ENCODE assay signal across 22 cellular contexts in genomic region chr4:3646280-3646679, GRCh38.
"Had no signal": no experiment of that assay in that cellular context is flagged by ENCODE, and none has a peak within 500 bp of the region (broad histone marks: within the 10 kb centered on the region; RNA-seq: fewer than 3 reads in every experiment).

No MANE protein-coding gene starts in this region.

- H2AFZ ChIP-seq: neural progenitor cell, parathyroid adenoma had no signal

- H3K4me3 Mint-ChIP-seq: naive B cell; natural killer cell treated with Interleukin-12 subunit alpha and Interleukin-12 subunit beta and Interleukin-15 and Interleukin-18, amount 100 ng/mL, for 72 hours; neural progenitor cell; stimulated activated naive CD8-positive, alpha-beta T cell treated with anti-CD3 and anti-CD28 coated beads, Interleukin-15, amount 100 ng/mL, for 72 hours had no signal

- H3K27ac Mint-ChIP-seq: naive B cell; natural killer cell treated with Interleukin-12 subunit alpha and Interleukin-12 subunit beta and Interleukin-15 and Interleukin-18, amount 100 ng/mL, for 72 hours; neural progenitor cell; progenitor cell of endocrine pancreas; stimulated activated naive CD8-positive, alpha-beta T cell treated with anti-CD3 and anti-CD28 coated beads, Interleukin-15, amount 100 ng/mL, for 72 hours had no signal

- H3K4me3 ChIP-seq: dorsolateral prefrontal cortex, lower lobe of right lung, neural progenitor cell, right lobe of liver, smooth muscle cell, suprapubic skin had no signal

- H3K27ac ChIP-seq: dorsolateral prefrontal cortex, lower lobe of right lung, neural progenitor cell, parathyroid adenoma, right lobe of liver had no signal

- H3K9me3 ChIP-seq: lower lobe of right lung, right lobe of liver, suprapubic skin had no signal

- DNase-seq: cerebellar nuclear complex; cortex of kidney; dorsolateral prefrontal cortex; effector CD4-positive, alpha-beta T cell; left ventricle myocardium superior; lower lobe of right lung; naive B cell; occipital lobe; right lobe of liver; stimulated activated CD4-positive, alpha-beta T cell treated with anti-CD3 and anti-CD28 coated beads, Interleukin-12 subunit alpha, Interleukin-12 subunit beta, amount 100 ng/mL, for 4 hours; stimulated activated CD4-positive, alpha-beta T cell treated with anti-CD3 and anti-CD28 coated beads, Interleukin-1b, Interleukin-23, amount 100 ng/mL, for 48 hours; stimulated activated CD4-positive, alpha-beta T cell treated with anti-CD3 and anti-CD28 coated beads, Interleukin-4, amount 100 ng/mL, for 1 hour; stimulated activated CD8-positive, alpha-beta memory T cell treated with anti-CD3 and anti-CD28 coated beads, Interleukin-4, amount 100 ng/mL, for 48 hours; stimulated activated naive CD4-positive, alpha-beta T cell; stimulated activated naive CD8-positive, alpha-beta T cell treated with anti-CD3 and anti-CD28 coated beads, Interleukin-15, amount 100 ng/mL, for 72 hours; trophoblast cell had no signal

- H3K4me2 ChIP-seq: neural progenitor cell, smooth muscle cell had no signal

- H3K9me3 Mint-ChIP-seq: natural killer cell treated with Interleukin-12 subunit alpha and Interleukin-12 subunit beta and Interleukin-15 and Interleukin-18, amount 100 ng/mL, for 72 hours; stimulated activated naive CD8-positive, alpha-beta T cell treated with anti-CD3 and anti-CD28 coated beads, Interleukin-15, amount 100 ng/mL, for 72 hours had no signal

- ATAC-seq: left ventricle myocardium superior; lower lobe of right lung; stimulated activated naive CD8-positive, alpha-beta T cell treated with anti-CD3 and anti-CD28 coated beads, Interleukin-15, amount 100 ng/mL, for 72 hours had no signal

- H3K4me1 Mint-ChIP-seq: stimulated activated naive CD8-positive, alpha-beta T cell treated with anti-CD3 and anti-CD28 coated beads, Interleukin-15, amount 100 ng/mL, for 72 hours had no signal

- H3K9ac ChIP-seq: neural progenitor cell, parathyroid adenoma had no signal

- H3K36me3 Mint-ChIP-seq: naive B cell; natural killer cell treated with Interleukin-12 subunit alpha and Interleukin-12 subunit beta and Interleukin-15 and Interleukin-18, amount 100 ng/mL, for 72 hours; neural progenitor cell had no signal

- H3K27me3 ChIP-seq: neural progenitor cell, right lobe of liver had no signal

- H3K4me1 ChIP-seq: lower lobe of right lung, neural progenitor cell, parathyroid adenoma, right lobe of liver had no signal

- H3K36me3 ChIP-seq: lower lobe of right lung, neural progenitor cell, right lobe of liver, suprapubic skin had no signal
